1 cellular context compared by ENCODE assay signal in genomic region chr22:19260194-19260593, GRCh38.
TF ChIP-seq lines count a peak whose summit lies in the region.

No MANE protein-coding gene starts in this region.

TF ChIP-seq in HepG2, 621 proteins besides CTCF, POLR2A, EP300 and RAD21 (continued from another document):
- TF ChIP-seq NR2F2 (IDR thresholded peaks at IDR 0.05; ENCODE audit: borderline replicate concordance, low read depth) (no peak), MAX (IDR thresholded peaks at IDR 0.05) (no peak), NR1H2 (CRISPR knock-in tag; IDR thresholded peaks at IDR 0.05; ENCODE audit: borderline replicate concordance, low read depth) (no peak), SMYD3 (CRISPR knock-in tag; IDR thresholded peaks at IDR 0.05) (no peak)
